ENCODE assay signal across 30 cellular contexts in the genomic region with DNA sequence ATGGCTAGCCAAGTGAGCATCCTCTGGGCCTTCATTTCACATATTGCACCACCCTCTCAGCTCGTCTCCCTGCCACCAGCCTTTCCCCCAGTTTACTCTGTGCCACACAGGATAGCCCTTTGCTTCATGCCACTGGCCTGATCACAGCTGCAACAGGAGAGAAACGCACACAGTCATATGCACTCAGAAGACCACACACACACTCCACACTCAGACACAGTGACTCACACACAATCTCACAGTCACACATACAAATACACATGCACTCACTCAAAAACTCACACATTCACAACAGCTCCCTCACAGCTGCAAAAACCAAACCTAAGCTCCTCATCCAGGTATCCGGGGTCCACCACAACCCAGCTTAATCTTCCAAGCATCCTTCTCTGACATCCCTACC. TPM values are rescaled to one million over a fixed set of nuclear protein-coding genes. Genes with fewer than 3 reads are reported as not detected.
A peak's percentile ranks its signal among the peaks of the same experiment; 100 is the strongest.
DNase-seq lines count a peak whose midpoint lies in the region; ATAC-seq and TF ChIP-seq lines count a peak whose summit lies in the region.
"Had no signal": no experiment of that assay in that cellular context is flagged by ENCODE, and none has a peak within 500 bp of the region (broad histone marks: within the 10 kb centered on the region; RNA-seq: fewer than 3 reads in every experiment).

No MANE protein-coding gene starts in this region.

- intact Hi-C loops in posterior vena cava (cut with DNase I) = loop anchor here in 1 of 2 donors (10.0 kb wide), 1 partner anchor 1006 kb away; no protein-coding TSS in a partner anchor

- TF ChIP-seq CTCF in nephron progenitor cell (IDR thresholded peaks at IDR 0.05) = no peak

- no peak for ATAC-seq in CD4-positive, CD25-positive, alpha-beta regulatory T cell (ENCODE audit: low read depth in 2 of 2)
- ATAC-seq in activated T-helper 17 cell treated with anti-CD3 and anti-CD28 coated beads, Interleukin-2, amount 50 U/mL, for 72 hours (replicated peaks) = peak; percentile 82
- ATAC-seq: CD8-positive, alpha-beta T cell; left lobe of liver; Panc1; pancreas; WTC11 had no signal

- peaks cover 30% of the 10 kb centered on the region for H3K36me3 Mint-ChIP-seq in CD4-positive, CD25-positive, alpha-beta regulatory T cell
- peaks cover 16% of the 10 kb centered on the region for H3K36me3 Mint-ChIP-seq in activated T-helper 17 cell treated with anti-CD3 and anti-CD28 coated beads, Interleukin-2, amount 50 U/mL, for 72 hours (ENCODE audit: low read depth)
- peaks cover 28% of the 10 kb centered on the region for H3K36me3 Mint-ChIP-seq in nephron progenitor cell (ENCODE audit: low read depth)

- peaks cover 14 to 45% (median 26%) of the 10 kb centered on the region in 4 donors for H3K4me1 Mint-ChIP-seq in CD4-positive, CD25-positive, alpha-beta regulatory T cell
- peaks cover 21% of the 10 kb centered on the region for H3K4me1 Mint-ChIP-seq in activated T-helper 17 cell treated with anti-CD3 and anti-CD28 coated beads, Interleukin-2, amount 50 U/mL, for 72 hours
- peaks cover 6% of the 10 kb centered on the region for H3K4me1 Mint-ChIP-seq in nephron progenitor cell
- H3K4me1 Mint-ChIP-seq: WTC11 had no signal

- H3K27ac ChIP-seq in CD4-positive, CD25-positive, alpha-beta regulatory T cell (ENCODE audit: insufficient read depth, low read length, poor library complexity, severe bottlenecking) = no peak overlapping the region
- H3K27ac ChIP-seq: GM23248, pancreas, uterus had no signal

- no peaks in the 10 kb centered on the region for H3K4me1 ChIP-seq in CD4-positive, CD25-positive, alpha-beta regulatory T cell (ENCODE audit: control insufficient read depth, insufficient read depth, low read length, poor library complexity, severe bottlenecking)
- H3K4me1 ChIP-seq: pancreas, uterus had no signal

- H3K4me3 ChIP-seq in CD4-positive, CD25-positive, alpha-beta regulatory T cell (ENCODE audit: low read depth, low read length) = no peak overlapping the region
- H3K4me3 ChIP-seq: GM23248, pancreas, uterus had no signal

- DNase-seq in CD4-positive, CD25-positive, alpha-beta regulatory T cell = no peak
- DNase-seq in HCEC 1CT (peak; percentile 4), nephron progenitor cell (no peak), posterior vena cava (ENCODE audit: low spot score) (no peak), NCI-H2107 treated with DMSO at 0.1 percent for 48 hours (lab: John Stamatoyannopoulos, UW; ENCODE audit: unreplicated experiment) (no peak), NCI-H2107 (lab: John Stamatoyannopoulos, UW) (no peak)
- DNase-seq: ACHN; activated CD4-positive, alpha-beta T cell treated with anti-CD3 and anti-CD28 coated beads, Interleukin-2, amount 50 U/mL, for 1 hour; CD8-positive, alpha-beta T cell; central memory CD4-positive, alpha-beta T cell; cortex of kidney; effector memory CD4-positive, alpha-beta T cell; glutamatergic neuron; GM23248; NCI-H1048; NCI-H187 treated with DMSO at 0.1 percent for 48 hours; NCI-H2227 treated with DMSO at 0.1 percent for 48 hours; NCI-H526 treated with DMSO at 0.1 percent for 48 hours; pancreas; retina; SIG-M5; stimulated activated naive CD4-positive, alpha-beta T cell treated with Interleukin-2 at 50 U/mL for 16 hours; SW 1271; T-helper 9 cell; uterus had no signal

- H3K27me3 Mint-ChIP-seq in CD4-positive, CD25-positive, alpha-beta regulatory T cell = no peaks in the 10 kb centered on the region
- H3K27me3 Mint-ChIP-seq in activated T-helper 17 cell treated with anti-CD3 and anti-CD28 coated beads, Interleukin-2, amount 50 U/mL, for 72 hours = no peaks in the 10 kb centered on the region
- H3K27me3 Mint-ChIP-seq in nephron progenitor cell (ENCODE audit: low read depth, poor library complexity) = no peaks in the 10 kb centered on the region
- H3K27me3 Mint-ChIP-seq: B cell had no signal

- H3K9me3 Mint-ChIP-seq in CD4-positive, CD25-positive, alpha-beta regulatory T cell = no peaks in the 10 kb centered on the region
- H3K9me3 Mint-ChIP-seq in activated T-helper 17 cell treated with anti-CD3 and anti-CD28 coated beads, Interleukin-2, amount 50 U/mL, for 72 hours = no peaks in the 10 kb centered on the region
- H3K9me3 Mint-ChIP-seq in nephron progenitor cell = peaks cover 12% of the 10 kb centered on the region
- H3K9me3 Mint-ChIP-seq: CD8-positive, alpha-beta T cell had no signal

- peaks cover 2% of the 10 kb centered on the region for H3K36me3 ChIP-seq in CD4-positive, CD25-positive, alpha-beta regulatory T cell (ENCODE audit: control insufficient read depth, insufficient read depth, low read length)
- H3K36me3 ChIP-seq: pancreas, uterus had no signal

- no peaks in the 10 kb centered on the region for H3K9me3 ChIP-seq in CD4-positive, CD25-positive, alpha-beta regulatory T cell (ENCODE audit: control insufficient read depth in 2 of 2, low read length in 2 of 2)
- H3K9me3 ChIP-seq: pancreas, uterus had no signal

- H3K27ac Mint-ChIP-seq in CD4-positive, CD25-positive, alpha-beta regulatory T cell = peak overlapping the region in 2 of 3 donors; percentile 39 to 62
- H3K27ac Mint-ChIP-seq in activated T-helper 17 cell treated with anti-CD3 and anti-CD28 coated beads, Interleukin-2, amount 50 U/mL, for 72 hours = peak overlapping the region; percentile 61
- H3K27ac Mint-ChIP-seq in nephron progenitor cell = peak overlapping the region; percentile 81
- H3K27ac Mint-ChIP-seq: B cell; CD8-positive, alpha-beta T cell; WTC11 had no signal

- no peaks in the 10 kb centered on the region for H3K27me3 ChIP-seq in CD4-positive, CD25-positive, alpha-beta regulatory T cell (ENCODE audit: control insufficient read depth, insufficient read depth, low read length)
- H3K27me3 ChIP-seq: pancreas, uterus had no signal

- peak overlapping the region in 1 of 4 donors; percentile 25 for H3K4me3 Mint-ChIP-seq in CD4-positive, CD25-positive, alpha-beta regulatory T cell
- H3K4me3 Mint-ChIP-seq in activated T-helper 17 cell treated with anti-CD3 and anti-CD28 coated beads, Interleukin-2, amount 50 U/mL, for 72 hours = peak overlapping the region; percentile 14
- H3K4me3 Mint-ChIP-seq in nephron progenitor cell = no peak overlapping the region
- H3K4me3 Mint-ChIP-seq: B cell; CD8-positive, alpha-beta T cell; WTC11 had no signal

RNA-seq across cellular contexts. Expression of a gene that starts 38.7 kb away (rescaled TPM):
- 42.7 TPM for total RNA-seq in CD4-positive, CD25-positive, alpha-beta regulatory T cell
- 10 to 100 TPM in 1 of 4 donors, 1 to 10 TPM in 3; 4.0 to 10.4 (median 8.6) TPM for polyA plus RNA-seq in CD4-positive, CD25-positive, alpha-beta regulatory T cell
- 10 to 100 TPM; 14.5 to 19.1 TPM for total RNA-seq in activated T-helper 17 cell treated with anti-CD3 and anti-CD28 coated beads, Interleukin-2, amount 50 U/mL, for 72 hours
- 10 to 100 TPM; 19.7 to 30.1 TPM for total RNA-seq in posterior vena cava
